In the genomic region with DNA sequence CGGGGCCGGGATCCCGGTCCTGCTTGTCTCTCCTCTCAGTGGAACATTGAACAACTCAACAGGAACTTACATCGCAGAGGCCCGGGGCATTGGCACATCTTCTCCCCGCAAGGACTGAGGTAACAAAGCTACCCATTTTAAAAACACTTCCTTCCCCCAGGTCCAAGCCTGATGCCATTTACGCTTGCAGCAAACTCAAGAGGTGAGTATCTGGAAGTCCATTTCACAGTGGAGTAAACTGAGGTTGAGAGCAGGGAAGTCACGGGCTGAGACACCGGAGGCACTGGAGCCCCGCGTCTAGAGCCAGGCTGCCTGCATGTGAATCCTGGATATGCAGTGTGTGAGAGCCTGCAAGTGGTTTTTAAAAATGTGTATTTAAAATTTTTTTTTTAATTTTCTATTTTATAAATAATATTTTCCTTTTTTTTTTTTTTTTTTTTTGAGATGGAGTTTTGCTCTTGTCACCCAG, we compare ENCODE assay signal across 25 cellular contexts. TPM values are rescaled to one million over a fixed set of nuclear protein-coding genes. Genes with fewer than 3 reads are reported as not detected.
"Had no signal": no experiment of that assay in that cellular context is flagged by ENCODE, and none has a peak within 500 bp of the region (broad histone marks: within the 10 kb centered on the region; RNA-seq: fewer than 3 reads in every experiment).

No MANE protein-coding gene starts in this region.

- H3K4me1 ChIP-seq: left ventricle myocardium inferior, pancreas, tibial nerve had no signal

- H3K36me3 ChIP-seq: left ventricle myocardium inferior, pancreas had no signal

- ATAC-seq: activated T-helper 17 cell treated with anti-CD3 and anti-CD28 coated beads, Interleukin-2, amount 50 U/mL, for 72 hours; effector memory CD8-positive, alpha-beta T cell; esophagus mucosa; T-cell had no signal

- H3K9me3 Mint-ChIP-seq: activated naive CD8-positive, alpha-beta T cell treated with anti-CD3 and anti-CD28 coated beads for 36 hours; activated T-cell treated with anti-CD3 and anti-CD28 coated beads, Interleukin-2, amount 50 U/mL, for 24 hours; activated T-helper 17 cell treated with anti-CD3 and anti-CD28 coated beads, Interleukin-2, amount 50 U/mL, for 72 hours; effector memory CD8-positive, alpha-beta T cell; natural killer cell treated with Interleukin-12 subunit alpha and Interleukin-12 subunit beta and Interleukin-15 and Interleukin-18, amount 100 ng/mL, for 72 hours; stimulated activated naive CD8-positive, alpha-beta T cell treated with anti-CD3 and anti-CD28 coated beads, Interleukin-15, amount 100 ng/mL, for 72 hours had no signal

- DNase-seq: activated CD8-positive, alpha-beta memory T cell treated with anti-CD3 and anti-CD28 coated beads, Interleukin-2, amount 50 U/mL, for 4 hours; activated naive CD4-positive, alpha-beta T cell; activated naive CD8-positive, alpha-beta T cell treated with anti-CD3 and anti-CD28 coated beads for 36 hours; activated T-cell treated with anti-CD3 and anti-CD28 coated beads, Interleukin-2, amount 50 U/mL, for 24 hours; central memory CD4-positive, alpha-beta T cell; effector memory CD8-positive, alpha-beta T cell; foreskin melanocyte; left ventricle myocardium inferior; mammary epithelial cell; midbrain; pancreas; right cardiac atrium; stimulated activated CD4-positive, alpha-beta T cell treated with anti-CD3 and anti-CD28 coated beads, Interleukin-1b, Interleukin-23, amount 100 ng/mL, for 48 hours; stimulated activated naive CD8-positive, alpha-beta T cell treated with anti-CD3 and anti-CD28 coated beads, Interleukin-15, amount 100 ng/mL, for 72 hours had no signal

- H3K9me3 ChIP-seq: left ventricle myocardium inferior, pancreas, tibial nerve had no signal

- H3K4me3 Mint-ChIP-seq: activated naive CD8-positive, alpha-beta T cell treated with anti-CD3 and anti-CD28 coated beads for 36 hours; activated T-cell treated with anti-CD3 and anti-CD28 coated beads, Interleukin-2, amount 50 U/mL, for 24 hours; activated T-helper 17 cell treated with anti-CD3 and anti-CD28 coated beads, Interleukin-2, amount 50 U/mL, for 72 hours; effector memory CD8-positive, alpha-beta T cell; natural killer cell treated with Interleukin-12 subunit alpha and Interleukin-12 subunit beta and Interleukin-15 and Interleukin-18, amount 100 ng/mL, for 72 hours; stimulated activated naive CD8-positive, alpha-beta T cell treated with anti-CD3 and anti-CD28 coated beads, Interleukin-15, amount 100 ng/mL, for 72 hours; T-cell; T-helper 2 cell treated with Interferon-gamma antibody and Interleukin-4, amounts not matched to agents 5 μg/mL and 100 μg/mL, for 36 hours had no signal

- H3K4me3 ChIP-seq: dorsolateral prefrontal cortex, left ventricle myocardium inferior, pancreas, tibial nerve had no signal

- H3K27ac Mint-ChIP-seq: activated naive CD8-positive, alpha-beta T cell treated with anti-CD3 and anti-CD28 coated beads for 36 hours; activated T-cell treated with anti-CD3 and anti-CD28 coated beads, Interleukin-2, amount 50 U/mL, for 24 hours; activated T-helper 17 cell treated with anti-CD3 and anti-CD28 coated beads, Interleukin-2, amount 50 U/mL, for 72 hours; effector memory CD8-positive, alpha-beta T cell; natural killer cell treated with Interleukin-12 subunit alpha and Interleukin-12 subunit beta and Interleukin-15 and Interleukin-18, amount 100 ng/mL, for 72 hours; stimulated activated naive CD8-positive, alpha-beta T cell treated with anti-CD3 and anti-CD28 coated beads, Interleukin-15, amount 100 ng/mL, for 72 hours; T-cell; T-helper 2 cell treated with Interferon-gamma antibody and Interleukin-4, amounts not matched to agents 5 μg/mL and 100 μg/mL, for 36 hours had no signal

- H3K36me3 Mint-ChIP-seq: natural killer cell treated with Interleukin-12 subunit alpha and Interleukin-12 subunit beta and Interleukin-15 and Interleukin-18, amount 100 ng/mL, for 72 hours; T-cell had no signal

- H3K27ac ChIP-seq: left ventricle myocardium inferior, pancreas, tibial nerve had no signal

RNA-seq across cellular contexts. Expression of a gene that starts 0.5 kb away (rescaled TPM):
- total RNA-seq: activated naive CD8-positive, alpha-beta T cell treated with anti-CD3 and anti-CD28 coated beads for 36 hours; activated T-helper 17 cell treated with anti-CD3 and anti-CD28 coated beads, Interleukin-2, amount 50 U/mL, for 72 hours; astrocyte; endothelial cell of umbilical vein; esophagus mucosa; kidney epithelial cell; left ventricle myocardium inferior; mammary epithelial cell; natural killer cell treated with Interleukin-12 subunit alpha and Interleukin-12 subunit beta and Interleukin-15 and Interleukin-18, amount 100 ng/mL, for 72 hours; pulmonary artery endothelial cell; right cardiac atrium; T-cell; tibial nerve had no signal
- polyA plus RNA-seq: endothelial cell of umbilical vein, mammary epithelial cell, pancreas, right cardiac atrium had no signal

RNA-seq across cellular contexts. Expression of a gene that starts 17.5 kb away (rescaled TPM):
- total RNA-seq: activated naive CD8-positive, alpha-beta T cell treated with anti-CD3 and anti-CD28 coated beads for 36 hours; activated T-helper 17 cell treated with anti-CD3 and anti-CD28 coated beads, Interleukin-2, amount 50 U/mL, for 72 hours; endothelial cell of umbilical vein; kidney epithelial cell; left ventricle myocardium inferior; natural killer cell treated with Interleukin-12 subunit alpha and Interleukin-12 subunit beta and Interleukin-15 and Interleukin-18, amount 100 ng/mL, for 72 hours; right cardiac atrium; T-cell had no signal
- polyA plus RNA-seq: endothelial cell of umbilical vein, mammary epithelial cell, right cardiac atrium had no signal

RNA-seq across cellular contexts. Expression of a gene that starts 49.7 kb away (rescaled TPM):
- total RNA-seq: activated naive CD8-positive, alpha-beta T cell treated with anti-CD3 and anti-CD28 coated beads for 36 hours; mammary epithelial cell; natural killer cell treated with Interleukin-12 subunit alpha and Interleukin-12 subunit beta and Interleukin-15 and Interleukin-18, amount 100 ng/mL, for 72 hours had no signal
